Comparison of ENCODE assay signal across 11 cellular contexts in the genomic region with DNA sequence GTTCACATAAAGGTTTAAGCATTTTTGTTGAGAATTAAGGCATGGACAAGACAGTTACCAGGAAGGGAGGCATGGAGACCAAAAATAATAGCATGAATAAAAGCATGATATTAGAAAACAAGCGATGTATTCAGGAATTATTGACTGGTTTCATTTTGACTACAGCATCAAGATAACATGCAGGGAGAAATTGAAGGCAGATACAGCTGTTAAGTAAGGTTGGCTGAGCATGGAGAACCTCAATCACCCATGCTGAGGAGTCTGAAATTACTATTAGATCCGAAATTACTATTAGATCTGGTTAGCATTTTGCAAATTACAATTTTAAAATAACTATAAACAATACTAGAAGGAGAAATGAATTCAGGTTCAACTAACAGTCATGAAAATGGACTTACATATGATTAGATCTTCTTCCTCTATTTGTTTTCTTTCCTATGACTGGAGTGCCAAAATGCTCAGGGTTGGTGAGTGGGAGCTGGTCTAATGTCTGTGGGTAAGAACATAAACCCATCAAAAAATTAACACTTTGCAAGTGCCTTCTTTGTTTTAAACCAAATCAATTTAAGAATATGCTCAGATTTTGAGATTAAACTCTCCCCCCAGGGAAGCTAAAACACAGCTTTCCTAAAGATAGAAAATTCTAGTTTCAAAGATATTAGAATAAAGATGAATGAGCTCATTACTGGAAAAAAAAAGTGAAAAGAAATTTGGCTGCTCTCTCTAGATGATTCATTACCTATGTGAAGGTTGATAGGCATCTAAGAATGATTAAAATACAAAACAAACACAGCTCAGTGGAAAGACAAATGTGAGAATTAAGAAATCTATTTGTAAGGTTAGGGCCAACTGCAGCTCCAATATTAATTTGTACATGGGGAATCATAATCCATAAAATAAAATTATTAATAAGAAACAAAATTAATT.
DNase-seq lines count a peak whose midpoint lies in the region; ATAC-seq, FAIRE-seq and TF ChIP-seq lines count a peak whose summit lies in the region.
"Had no signal": no experiment of that assay in that cellular context is flagged by ENCODE, and none has a peak within 500 bp of the region (broad histone marks: within the 10 kb centered on the region; RNA-seq: fewer than 3 reads in every experiment).

No MANE protein-coding gene starts in this region.

- POLR2A ChIA-PET in HepG2 (lab: Yijun Ruan, JAX): no interaction called here

- in situ Hi-C loops in HepG2 (cut with HindIII; ENCODE audit: extremely low pct_ligation_motif_present, low pct_unique_long_range_greater_than_20kb): no loop called here

- no peak for TF ChIP-seq POLR2A in HepG2 (IDR thresholded peaks at IDR 0.05; ENCODE audit: insufficient read depth in 1 of 2, low read depth in 2 of 2, low read length in 2 of 2)

- H2AFZ ChIP-seq in osteoblast (ENCODE audit: low read length) (no peak overlapping the region), HepG2 (ENCODE audit: low read length) (no peak overlapping the region)

- no peak overlapping the region for H3K9ac ChIP-seq in HepG2 (ENCODE audit: insufficient read depth, low read depth, low read length)

- H3K27ac ChIP-seq in osteoblast (ENCODE audit: low read depth, low read length): peak overlapping the region; percentile 28
- H3K27ac ChIP-seq in HepG2 (ENCODE audit: extremely low read length, insufficient read depth, low read length): no peak overlapping the region

- no peak overlapping the region for H3K4me3 Mint-ChIP-seq in activated T-cell treated with anti-CD3 and anti-CD28 coated beads, Interleukin-2, amount 50 U/mL, for 24 hours
- H3K4me3 Mint-ChIP-seq in activated T-helper 1 cell treated with anti-CD3 and anti-CD28 coated beads, Interleukin-12 subunit alpha, Interleukin-12 subunit beta, Interleukin-2, Interleukin-4 antibody, amounts not matched to agents 30 ng/mL and 10 ng/mL and 1 ng/mL, durations not matched to agents 14 hours and 24 hours and 36 hours: peak overlapping the region; percentile 13

- TF ChIP-seq EP300 in HepG2 (IDR thresholded peaks at IDR 0.05; ENCODE audit: low read depth in 2 of 2, low read length in 2 of 2): no peak
- TF ChIP-seq EP300 in HepG2 (CRISPR knock-in tag; IDR thresholded peaks at IDR 0.05; ENCODE audit: borderline replicate concordance): no peak

- peaks cover 12% of the 10 kb centered on the region for H3K79me2 ChIP-seq in osteoblast (ENCODE audit: insufficient read depth, low read length)
- H3K79me2 ChIP-seq in HepG2 (ENCODE audit: insufficient read depth, low read length): peaks cover 6% of the 10 kb centered on the region

- H3K27ac Mint-ChIP-seq in activated T-cell treated with anti-CD3 and anti-CD28 coated beads, Interleukin-2, amount 50 U/mL, for 24 hours: peak overlapping the region; percentile 78
- H3K27ac Mint-ChIP-seq in activated T-helper 1 cell treated with anti-CD3 and anti-CD28 coated beads, Interleukin-12 subunit alpha, Interleukin-12 subunit beta, Interleukin-2, Interleukin-4 antibody, amounts not matched to agents 30 ng/mL and 10 ng/mL and 1 ng/mL, durations not matched to agents 14 hours and 24 hours and 36 hours: peak overlapping the region; percentile 65

- H3K4me3 ChIP-seq in osteoblast (ENCODE audit: insufficient read depth, low read length) (no peak overlapping the region), HepG2 (replicated peaks in 1 of 3; ENCODE audit: insufficient read depth in 1 of 3, low read depth in 2 of 3, low read length in 3 of 3) (no peak overlapping the region)

- H3K27me3 Mint-ChIP-seq in activated T-cell treated with anti-CD3 and anti-CD28 coated beads, Interleukin-2, amount 50 U/mL, for 24 hours: no peaks in the 10 kb centered on the region
- no peaks in the 10 kb centered on the region for H3K27me3 Mint-ChIP-seq in activated T-helper 1 cell treated with anti-CD3 and anti-CD28 coated beads, Interleukin-12 subunit alpha, Interleukin-12 subunit beta, Interleukin-2, Interleukin-4 antibody, amounts not matched to agents 30 ng/mL and 10 ng/mL and 1 ng/mL, durations not matched to agents 14 hours and 24 hours and 36 hours (ENCODE audit: insufficient read depth)

- ATAC-seq in HG03175 (IDR thresholded peaks at IDR 0.05; ENCODE audit: unreplicated experiment): peak; percentile 67
- no peak for ATAC-seq in HepG2

- no peak for FAIRE-seq in HepG2 (lab: Jason Lieb, UNC)

- peaks cover 15% of the 10 kb centered on the region for H3K36me3 ChIP-seq in osteoblast (ENCODE audit: insufficient read depth, low read length)
- H3K36me3 ChIP-seq in HepG2 (replicated peaks in 1 of 2; ENCODE audit: control insufficient read depth in 1 of 2, insufficient read depth in 2 of 2, low read length in 2 of 2): peaks cover 4 to 42% of the 10 kb centered on the region in 2 experiments

- peaks cover 60% of the 10 kb centered on the region for H3K36me3 Mint-ChIP-seq in activated T-cell treated with anti-CD3 and anti-CD28 coated beads, Interleukin-2, amount 50 U/mL, for 24 hours (ENCODE audit: low read depth)
- peaks cover 28% of the 10 kb centered on the region for H3K36me3 Mint-ChIP-seq in activated T-helper 1 cell treated with anti-CD3 and anti-CD28 coated beads, Interleukin-12 subunit alpha, Interleukin-12 subunit beta, Interleukin-2, Interleukin-4 antibody, amounts not matched to agents 30 ng/mL and 10 ng/mL and 1 ng/mL, durations not matched to agents 14 hours and 24 hours and 36 hours (ENCODE audit: low read depth)

- BruUV-seq in HepG2 (replicated peaks; lab: Mats Ljungman, UMichigan): no TSS peak

- TF ChIP-seq RAD21 in HepG2 (CRISPR knock-in tag; IDR thresholded peaks at IDR 0.05): no peak

- CTCF ChIA-PET in HepG2 (lab: Yijun Ruan, JAX; ENCODE audit: low intra/inter-chr PET ratio, low total read pairs): no interaction called here

- H3K9me3 Mint-ChIP-seq in activated T-cell treated with anti-CD3 and anti-CD28 coated beads, Interleukin-2, amount 50 U/mL, for 24 hours: no peaks in the 10 kb centered on the region
- no peaks in the 10 kb centered on the region for H3K9me3 Mint-ChIP-seq in activated T-helper 1 cell treated with anti-CD3 and anti-CD28 coated beads, Interleukin-12 subunit alpha, Interleukin-12 subunit beta, Interleukin-2, Interleukin-4 antibody, amounts not matched to agents 30 ng/mL and 10 ng/mL and 1 ng/mL, durations not matched to agents 14 hours and 24 hours and 36 hours

- peaks cover 8% of the 10 kb centered on the region for H3K4me1 ChIP-seq in osteoblast (ENCODE audit: insufficient read depth, low read length)
- H3K4me1 ChIP-seq in HepG2 (ENCODE audit: insufficient read depth, low read length): peaks cover 13% of the 10 kb centered on the region
- H3K4me1 ChIP-seq: BE2C had no signal

- no peak for TF ChIP-seq CTCF in osteoblast (IDR thresholded peaks at IDR 0.05; ENCODE audit: extremely low read depth, low read depth, low read length)
- no peak for TF ChIP-seq CTCF in HepG2 (CRISPR knock-in tag; IDR thresholded peaks at IDR 0.05)

- peaks cover 47% of the 10 kb centered on the region for H3K4me1 Mint-ChIP-seq in activated T-cell treated with anti-CD3 and anti-CD28 coated beads, Interleukin-2, amount 50 U/mL, for 24 hours (ENCODE audit: low read depth)
- H3K4me1 Mint-ChIP-seq in activated T-helper 1 cell treated with anti-CD3 and anti-CD28 coated beads, Interleukin-12 subunit alpha, Interleukin-12 subunit beta, Interleukin-2, Interleukin-4 antibody, amounts not matched to agents 30 ng/mL and 10 ng/mL and 1 ng/mL, durations not matched to agents 14 hours and 24 hours and 36 hours (ENCODE audit: low read depth): peaks cover 35% of the 10 kb centered on the region

- DNase-seq in activated T-cell treated with anti-CD3 and anti-CD28 coated beads, Interleukin-2, amount 50 U/mL, for 24 hours: no peak
- no peak for DNase-seq in activated T-cell treated with anti-CD3 and anti-CD28 coated beads, Interleukin-2, amount 50 U/mL, for 1 hour
- no peak for DNase-seq in activated T-helper 1 cell treated with anti-CD3 and anti-CD28 coated beads, Interleukin-12 subunit alpha, Interleukin-12 subunit beta, Interleukin-2, Interleukin-4 antibody, amounts not matched to agents 30 ng/mL and 10 ng/mL and 1 ng/mL, durations not matched to agents 14 hours and 24 hours and 36 hours (ENCODE audit: low spot score)
- DNase-seq in osteoblast (ENCODE audit: insufficient read length, low spot score, missing footprints) (no peak), HepG2 (ENCODE audit: low spot score) (no peak), NCI-H510A treated with DMSO at 0.1 percent for 48 hours (lab: John Stamatoyannopoulos, UW) (no peak), RPMI8226 (no peak)
- DNase-seq: activated gamma-delta T cell treated with Interleukin-2 at 50 U/mL for 16 hours, BE2C, NCI-H69 had no signal

- intact Hi-C loops in activated T-helper 1 cell treated with anti-CD3 and anti-CD28 coated beads, Interleukin-12 subunit alpha, Interleukin-12 subunit beta, Interleukin-2, Interleukin-4 antibody, amounts not matched to agents 30 ng/mL and 10 ng/mL and 1 ng/mL, durations not matched to agents 14 hours and 24 hours and 36 hours (cut with micrococcal nuclease): loop anchor here (2.0 kb wide), 1 partner anchor 39 kb away; no protein-coding TSS in a partner anchor
- intact Hi-C loops in HepG2 (cut with micrococcal nuclease; ENCODE audit: unreplicated experiment): no loop called here

- 93% methylated on average over 2 of the region's 2 CpGs for WGBS in HepG2 (ENCODE audit: low lambda C conversion rate)

- H4K20me1 ChIP-seq in osteoblast (ENCODE audit: insufficient read depth, low read length): peaks cover 6% of the 10 kb centered on the region
- H4K20me1 ChIP-seq in HepG2 (ENCODE audit: insufficient read depth, low read length): no peaks in the 10 kb centered on the region; the same call in 1 of the 2 replicates

- H3K27me3 ChIP-seq in osteoblast (ENCODE audit: insufficient read depth, low read length): no peaks in the 10 kb centered on the region
- no peaks in the 10 kb centered on the region for H3K27me3 ChIP-seq in HepG2 (ENCODE audit: control insufficient read depth in 1 of 2, insufficient read depth in 2 of 2, low read length in 2 of 2)
- H3K27me3 ChIP-seq: BE2C had no signal

- H3K4me2 ChIP-seq in osteoblast (ENCODE audit: insufficient read depth, low read length) (no peak overlapping the region), HepG2 (ENCODE audit: low read depth, low read length) (no peak overlapping the region)

- H3K9me3 ChIP-seq in osteoblast (ENCODE audit: low read depth, low read length) (no peaks in the 10 kb centered on the region), HepG2 (ENCODE audit: low read length) (no peaks in the 10 kb centered on the region)
- H3K9me3 ChIP-seq: BE2C had no signal

TF ChIP-seq in HepG2, 621 proteins besides CTCF, POLR2A, EP300 and RAD21 (continues in another document):
- TF ChIP-seq JUND (CRISPR knock-in tag; IDR thresholded peaks at IDR 0.05): no peak
- no peak for TF ChIP-seq RBFOX2 (IDR thresholded peaks at IDR 0.05; ENCODE audit: low read depth, low read length)
